Comparison of ENCODE assay signal across 1 cellular context in the genomic region with DNA sequence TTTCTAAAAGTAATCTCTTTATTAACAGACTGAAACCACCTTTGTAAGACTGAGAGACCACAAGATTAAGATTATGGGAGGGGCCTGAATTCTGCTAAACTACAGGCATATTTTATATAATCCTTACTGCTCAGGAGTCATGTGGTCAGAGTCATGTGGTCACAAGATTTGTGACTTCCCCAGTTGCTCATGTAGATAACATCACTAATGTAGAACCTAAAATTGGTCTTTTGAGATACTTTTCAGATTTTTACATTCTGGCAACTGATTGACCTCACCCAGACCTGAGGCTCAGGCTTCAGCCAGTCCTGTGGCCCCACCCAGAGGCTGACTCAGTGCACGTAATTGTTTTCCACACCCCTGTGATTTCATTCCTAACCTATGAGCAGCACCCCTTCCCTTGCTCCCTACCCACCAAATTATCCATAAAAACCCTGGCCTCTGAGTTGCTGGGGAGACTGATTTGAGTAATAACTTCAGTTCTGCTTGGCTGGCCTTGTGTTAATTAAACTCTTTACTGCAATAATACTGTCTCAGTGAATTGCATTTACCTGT.
A peak's percentile ranks its signal among the peaks of the same experiment; 100 is the strongest.
TF ChIP-seq lines count a peak whose summit lies in the region.

No MANE protein-coding gene starts in this region.

TF ChIP-seq in K562, 482 proteins besides CTCF, POLR2A, EP300 and RAD21 (continued from another document):
- TF ChIP-seq RERE (CRISPR knock-in tag; IDR thresholded peaks at IDR 0.05; ENCODE audit: borderline replicate concordance) (no peak), ZBTB5 (IDR thresholded peaks at IDR 0.05) (no peak), CC2D1A (IDR thresholded peaks at IDR 0.05) (peak; percentile 73), HDAC1 (IDR thresholded peaks at IDR 0.05) (peak in 1 of 2 experiments; percentile 65; a peak in 1 of 4 replicates), STAG1 (CRISPR knock-in tag; IDR thresholded peaks at IDR 0.05; ENCODE audit: borderline replicate concordance) (peak; percentile 30; the same call in 1 of the 2 replicates), BHLHE40 (IDR thresholded peaks at IDR 0.05; ENCODE audit: low read length) (no peak), HNRNPH1 (optimal IDR thresholded peaks at IDR 0.05; ENCODE audit: low read depth, low read length) (no peak), LEF1 (IDR thresholded peaks at IDR 0.05) (0 out of 2 replicates have a peak, but pooled peaks have one; percentile 36), FOXJ2 (tag; IDR thresholded peaks at IDR 0.05) (peak; percentile 67; the same call in 1 of the 2 replicates), SUPT5H (IDR thresholded peaks at IDR 0.05) (no peak), ZFPM2 (CRISPR knock-in tag; IDR thresholded peaks at IDR 0.05) (no peak), ZNF699 (CRISPR knock-in tag; IDR thresholded peaks at IDR 0.05; ENCODE audit: insufficient replicate concordance) (no peak), ZC3H8 (IDR thresholded peaks at IDR 0.05) (no peak), PKNOX1 (IDR thresholded peaks at IDR 0.05) (peak; percentile 45; the same call in 1 of the 2 replicates), CAMTA2 (CRISPR knock-in tag; conservative IDR thresholded peaks at IDR 0.05) (no peak), TAF15 (IDR thresholded peaks at IDR 0.05; ENCODE audit: low read depth, low read length) (no peak), SPI1 (IDR thresholded peaks at IDR 0.05; ENCODE audit: borderline replicate concordance, low read depth, low read length) (no peak), GATA2 (CRISPR knock-in tag; IDR thresholded peaks at IDR 0.05) (peak; percentile 61), ZBTB17 (CRISPR knock-in tag; IDR thresholded peaks at IDR 0.05) (no peak), PHB2 (IDR thresholded peaks at IDR 0.05; ENCODE audit: low read depth) (no peak), ZNF707 (CRISPR knock-in tag; conservative IDR thresholded peaks at IDR 0.05) (no peak), ZNF217 (CRISPR knock-in tag; IDR thresholded peaks at IDR 0.05) (no peak), GATAD2A (IDR thresholded peaks at IDR 0.05) (no peak), NCOA6 (IDR thresholded peaks at IDR 0.05) (no peak), HDAC2 (IDR thresholded peaks at IDR 0.05) (0 out of 2 replicates have a peak, but pooled peaks have one; percentile 37), NFIX (CRISPR knock-in tag; IDR thresholded peaks at IDR 0.05; ENCODE audit: low read depth) (no peak), ZNF830 (CRISPR knock-in tag; IDR thresholded peaks at IDR 0.05) (no peak), SOX6 (IDR thresholded peaks at IDR 0.05) (no peak; the same call in 1 of the 2 replicates), MEF2D (tag; conservative IDR thresholded peaks at IDR 0.05; ENCODE audit: low read depth) (no peak), CCNT2 (IDR thresholded peaks at IDR 0.05; ENCODE audit: borderline replicate concordance, extremely low read depth, insufficient read length, low read depth, low read length) (no peak), ZNF644 (tag; IDR thresholded peaks at IDR 0.05; ENCODE audit: low read depth) (no peak), LCOR (CRISPR knock-in tag; IDR thresholded peaks at IDR 0.05) (0 out of 2 replicates have a peak, but pooled peaks have one; percentile 56), WHSC1 (IDR thresholded peaks at IDR 0.05; ENCODE audit: low read length) (no peak), ZBTB34 (CRISPR knock-in tag; IDR thresholded peaks at IDR 0.05) (no peak), HNRNPUL1 (IDR thresholded peaks at IDR 0.05; ENCODE audit: low read length) (no peak), RCOR1 (IDR thresholded peaks at IDR 0.05; ENCODE audit: borderline replicate concordance in 1 of 2, low read depth in 2 of 2, low read length in 2 of 2) (peak in 1 of 2 experiments; percentile 84; a peak in 2 of 4 replicates), ZNF584 (CRISPR knock-in tag; IDR thresholded peaks at IDR 0.05; ENCODE audit: low read depth) (0 out of 2 replicates have a peak, but pooled peaks have one; percentile 31), ZFP1 (CRISPR knock-in tag; IDR thresholded peaks at IDR 0.05) (no peak), ZNF586 (CRISPR knock-in tag; conservative IDR thresholded peaks at IDR 0.05) (no peak), ZNF197 (CRISPR knock-in tag; IDR thresholded peaks at IDR 0.05; ENCODE audit: low read depth) (0 out of 2 replicates have a peak, but pooled peaks have one; percentile 50), ATF7 (IDR thresholded peaks at IDR 0.05) (peak; percentile 81), TAF9B (IDR thresholded peaks at IDR 0.05; ENCODE audit: partially characterized antibody) (no peak), RBM17 (IDR thresholded peaks at IDR 0.05; ENCODE audit: borderline replicate concordance, low read depth, low read length) (no peak), GTF3C2 (IDR thresholded peaks at IDR 0.05; ENCODE audit: borderline replicate concordance, extremely low read depth, insufficient read length) (no peak)
- TF ChIP-seq, protein P1, sequence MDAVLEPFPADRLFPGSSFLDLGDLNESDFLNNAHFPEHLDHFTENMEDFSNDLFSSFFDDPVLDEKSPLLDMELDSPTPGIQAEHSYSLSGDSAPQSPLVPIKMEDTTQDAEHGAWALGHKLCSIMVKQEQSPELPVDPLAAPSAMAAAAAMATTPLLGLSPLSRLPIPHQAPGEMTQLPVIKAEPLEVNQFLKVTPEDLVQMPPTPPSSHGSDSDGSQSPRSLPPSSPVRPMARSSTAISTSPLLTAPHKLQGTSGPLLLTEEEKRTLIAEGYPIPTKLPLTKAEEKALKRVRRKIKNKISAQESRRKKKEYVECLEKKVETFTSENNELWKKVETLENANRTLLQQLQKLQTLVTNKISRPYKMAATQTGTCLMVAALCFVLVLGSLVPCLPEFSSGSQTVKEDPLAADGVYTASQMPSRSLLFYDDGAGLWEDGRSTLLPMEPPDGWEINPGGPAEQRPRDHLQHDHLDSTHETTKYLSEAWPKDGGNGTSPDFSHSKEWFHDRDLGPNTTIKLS (IDR thresholded peaks at IDR 0.05; ENCODE audit: borderline replicate concordance, low read depth): no peak
- TF ChIP-seq, protein P2, sequence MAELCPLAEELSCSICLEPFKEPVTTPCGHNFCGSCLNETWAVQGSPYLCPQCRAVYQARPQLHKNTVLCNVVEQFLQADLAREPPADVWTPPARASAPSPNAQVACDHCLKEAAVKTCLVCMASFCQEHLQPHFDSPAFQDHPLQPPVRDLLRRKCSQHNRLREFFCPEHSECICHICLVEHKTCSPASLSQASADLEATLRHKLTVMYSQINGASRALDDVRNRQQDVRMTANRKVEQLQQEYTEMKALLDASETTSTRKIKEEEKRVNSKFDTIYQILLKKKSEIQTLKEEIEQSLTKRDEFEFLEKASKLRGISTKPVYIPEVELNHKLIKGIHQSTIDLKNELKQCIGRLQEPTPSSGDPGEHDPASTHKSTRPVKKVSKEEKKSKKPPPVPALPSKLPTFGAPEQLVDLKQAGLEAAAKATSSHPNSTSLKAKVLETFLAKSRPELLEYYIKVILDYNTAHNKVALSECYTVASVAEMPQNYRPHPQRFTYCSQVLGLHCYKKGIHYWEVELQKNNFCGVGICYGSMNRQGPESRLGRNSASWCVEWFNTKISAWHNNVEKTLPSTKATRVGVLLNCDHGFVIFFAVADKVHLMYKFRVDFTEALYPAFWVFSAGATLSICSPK (IDR thresholded peaks at IDR 0.05; ENCODE audit: borderline replicate concordance): no peak
- TF ChIP-seq, protein P3, sequence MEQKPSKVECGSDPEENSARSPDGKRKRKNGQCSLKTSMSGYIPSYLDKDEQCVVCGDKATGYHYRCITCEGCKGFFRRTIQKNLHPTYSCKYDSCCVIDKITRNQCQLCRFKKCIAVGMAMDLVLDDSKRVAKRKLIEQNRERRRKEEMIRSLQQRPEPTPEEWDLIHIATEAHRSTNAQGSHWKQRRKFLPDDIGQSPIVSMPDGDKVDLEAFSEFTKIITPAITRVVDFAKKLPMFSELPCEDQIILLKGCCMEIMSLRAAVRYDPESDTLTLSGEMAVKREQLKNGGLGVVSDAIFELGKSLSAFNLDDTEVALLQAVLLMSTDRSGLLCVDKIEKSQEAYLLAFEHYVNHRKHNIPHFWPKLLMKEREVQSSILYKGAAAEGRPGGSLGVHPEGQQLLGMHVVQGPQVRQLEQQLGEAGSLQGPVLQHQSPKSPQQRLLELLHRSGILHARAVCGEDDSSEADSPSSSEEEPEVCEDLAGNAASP (IDR thresholded peaks at IDR 0.05): no peak
